In the genomic region with DNA sequence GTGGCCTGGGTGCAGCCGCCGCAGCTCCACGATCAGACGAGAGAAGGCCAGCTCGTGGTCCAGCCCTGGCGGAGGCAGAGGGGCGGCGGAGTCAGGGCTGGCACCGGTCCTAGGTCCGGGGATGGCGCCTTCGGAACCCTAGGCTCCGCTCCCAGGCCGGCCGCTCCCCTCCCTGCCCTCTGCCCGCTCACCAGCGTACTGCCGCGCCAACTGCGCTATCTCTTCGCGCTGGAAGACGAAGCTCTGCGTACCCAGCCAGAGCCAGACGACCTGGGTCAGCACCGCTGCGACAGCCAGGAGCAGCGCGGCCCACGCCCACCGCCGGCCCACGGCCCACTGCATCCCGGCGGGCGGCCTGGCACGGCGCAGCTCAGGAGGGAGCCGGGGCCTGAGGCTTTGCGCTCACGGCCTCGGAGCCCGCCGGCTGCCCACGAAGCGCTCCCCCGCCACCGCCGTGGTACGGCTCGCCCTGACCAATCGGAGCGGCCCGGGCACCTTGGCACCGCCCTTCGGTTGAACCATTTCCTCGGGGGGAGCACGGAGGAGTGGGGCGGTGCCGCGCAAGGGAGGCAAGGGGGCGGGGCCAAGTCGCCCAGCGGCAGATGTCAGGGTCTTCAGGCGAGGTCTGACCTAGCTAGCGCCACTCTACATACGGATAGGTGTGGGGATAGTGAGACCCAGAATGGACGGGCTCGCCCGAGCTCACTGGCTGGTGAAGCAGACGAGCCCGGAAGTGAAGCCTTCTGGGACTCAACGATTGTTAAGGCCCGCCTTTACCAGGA, we compare ENCODE assay signal across 1 cellular context.
TF ChIP-seq lines count a peak whose summit lies in the region.

A gene (minus strand): TSS at position 432 of the 782 bp plus-strand sequence. CDS start 90 bp downstream, at position 342.

TF ChIP-seq in HepG2, 621 proteins besides CTCF, POLR2A, EP300 and RAD21 (continued from another document and continues in another):
- TF ChIP-seq, protein P1, sequence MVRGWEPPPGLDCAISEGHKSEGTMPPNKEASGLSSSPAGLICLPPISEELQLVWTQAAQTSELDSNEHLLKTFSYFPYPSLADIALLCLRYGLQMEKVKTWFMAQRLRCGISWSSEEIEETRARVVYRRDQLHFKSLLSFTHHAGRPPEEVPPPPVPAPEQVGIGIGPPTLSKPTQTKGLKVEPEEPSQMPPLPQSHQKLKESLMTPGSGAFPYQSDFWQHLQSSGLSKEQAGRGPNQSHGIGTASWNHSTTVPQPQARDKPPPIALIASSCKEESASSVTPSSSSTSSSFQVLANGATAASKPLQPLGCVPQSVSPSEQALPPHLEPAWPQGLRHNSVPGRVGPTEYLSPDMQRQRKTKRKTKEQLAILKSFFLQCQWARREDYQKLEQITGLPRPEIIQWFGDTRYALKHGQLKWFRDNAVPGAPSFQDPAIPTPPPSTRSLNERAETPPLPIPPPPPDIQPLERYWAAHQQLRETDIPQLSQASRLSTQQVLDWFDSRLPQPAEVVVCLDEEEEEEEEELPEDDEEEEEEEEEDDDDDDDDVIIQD (CRISPR knock-in tag; IDR thresholded peaks at IDR 0.05; ENCODE audit: low read depth): peak; percentile 62; the same call in 1 of the 2 replicates
- TF ChIP-seq CBX1 (IDR thresholded peaks at IDR 0.05; ENCODE audit: low read depth) (peak; percentile 63), RBAK (CRISPR knock-in tag; IDR thresholded peaks at IDR 0.05) (no peak), ZMYM3 (CRISPR knock-in tag; IDR thresholded peaks at IDR 0.05) (0 out of 2 replicates have a peak, but pooled peaks have one; percentile 16), TOE1 (CRISPR knock-in tag; IDR thresholded peaks at IDR 0.05) (peak; percentile 43; the same call in 1 of the 2 replicates), ZNF317 (CRISPR knock-in tag; IDR thresholded peaks at IDR 0.05) (no peak), ZEB1 (IDR thresholded peaks at IDR 0.05; ENCODE audit: insufficient replicate concordance, low read depth) (no peak), NR2C2 (CRISPR knock-in tag; IDR thresholded peaks at IDR 0.05; ENCODE audit: borderline replicate concordance) (peak; percentile 49; the same call in 1 of the 2 replicates), ZNF878 (CRISPR knock-in tag; IDR thresholded peaks at IDR 0.05) (no peak), ZNF572 (CRISPR knock-in tag; IDR thresholded peaks at IDR 0.05) (peak; percentile 78; the same call in 1 of the 2 replicates), SMAD3 (CRISPR knock-in tag; IDR thresholded peaks at IDR 0.05) (peak; percentile 61; the same call in 1 of the 2 replicates), ATF7-NPFF (CRISPR knock-in tag; IDR thresholded peaks at IDR 0.05; ENCODE audit: low read depth) (peak; percentile 94), MED8 (CRISPR knock-in tag; IDR thresholded peaks at IDR 0.05; ENCODE audit: insufficient replicate concordance) (peak; percentile 27), KDM4B (CRISPR knock-in tag; IDR thresholded peaks at IDR 0.05) (peak; percentile 30; the same call in 1 of the 2 replicates), ZNF232 (CRISPR knock-in tag; IDR thresholded peaks at IDR 0.05; ENCODE audit: borderline replicate concordance) (no peak; the same call in 1 of the 2 replicates), ZNF383 (CRISPR knock-in tag; IDR thresholded peaks at IDR 0.05; ENCODE audit: borderline replicate concordance) (no peak), ZNF354B (CRISPR knock-in tag; IDR thresholded peaks at IDR 0.05) (peak; percentile 65; the same call in 1 of the 2 replicates), SALL1 (CRISPR knock-in tag; IDR thresholded peaks at IDR 0.05) (peak; percentile 65), ZNF569 (CRISPR knock-in tag; IDR thresholded peaks at IDR 0.05; ENCODE audit: borderline replicate concordance) (peak; percentile 92), TMF1 (CRISPR knock-in tag; IDR thresholded peaks at IDR 0.05; ENCODE audit: low read depth) (peak; percentile 98), HCFC1 (IDR thresholded peaks at IDR 0.05; ENCODE audit: low read depth, low read length) (no peak), PHF8 (CRISPR knock-in tag; IDR thresholded peaks at IDR 0.05) (peak; percentile 80), HOXA5 (CRISPR knock-in tag; IDR thresholded peaks at IDR 0.05) (peak; percentile 35), FOSL2 (CRISPR knock-in tag; IDR thresholded peaks at IDR 0.05) (peak; percentile 15), AKAP8 (CRISPR knock-in tag; IDR thresholded peaks at IDR 0.05) (peak; percentile 58; the same call in 1 of the 2 replicates), SP2 (CRISPR knock-in tag; IDR thresholded peaks at IDR 0.05) (peak; percentile 81), TCF12 (IDR thresholded peaks at IDR 0.05) (no peak), TCF12 (CRISPR knock-in tag; IDR thresholded peaks at IDR 0.05) (no peak), MAFF (IDR thresholded peaks at IDR 0.05; ENCODE audit: low read depth, low read length) (no peak), FOXP1 (IDR thresholded peaks at IDR 0.05) (no peak), FOXP1 (CRISPR knock-in tag; IDR thresholded peaks at IDR 0.05) (0 out of 2 replicates have a peak, but pooled peaks have one; percentile 4), MEIS2 (CRISPR knock-in tag; IDR thresholded peaks at IDR 0.05) (no peak), CEBPG (CRISPR knock-in tag; IDR thresholded peaks at IDR 0.05) (peak; percentile 18; the same call in 1 of the 2 replicates), RFXAP (CRISPR knock-in tag; IDR thresholded peaks at IDR 0.05; ENCODE audit: borderline replicate concordance) (peak; percentile 14; the same call in 1 of the 2 replicates), ELF3 (CRISPR knock-in tag; IDR thresholded peaks at IDR 0.05) (peak; percentile 48; the same call in 1 of the 2 replicates), ZFP41 (CRISPR knock-in tag; IDR thresholded peaks at IDR 0.05; ENCODE audit: borderline replicate concordance) (no peak)
- TF ChIP-seq, protein P2, sequence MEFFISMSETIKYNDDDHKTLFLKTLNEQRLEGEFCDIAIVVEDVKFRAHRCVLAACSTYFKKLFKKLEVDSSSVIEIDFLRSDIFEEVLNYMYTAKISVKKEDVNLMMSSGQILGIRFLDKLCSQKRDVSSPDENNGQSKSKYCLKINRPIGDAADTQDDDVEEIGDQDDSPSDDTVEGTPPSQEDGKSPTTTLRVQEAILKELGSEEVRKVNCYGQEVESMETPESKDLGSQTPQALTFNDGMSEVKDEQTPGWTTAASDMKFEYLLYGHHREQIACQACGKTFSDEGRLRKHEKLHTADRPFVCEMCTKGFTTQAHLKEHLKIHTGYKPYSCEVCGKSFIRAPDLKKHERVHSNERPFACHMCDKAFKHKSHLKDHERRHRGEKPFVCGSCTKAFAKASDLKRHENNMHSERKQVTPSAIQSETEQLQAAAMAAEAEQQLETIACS (CRISPR knock-in tag; IDR thresholded peaks at IDR 0.05): no peak; the same call in 1 of the 2 replicates
- TF ChIP-seq, protein P3, sequence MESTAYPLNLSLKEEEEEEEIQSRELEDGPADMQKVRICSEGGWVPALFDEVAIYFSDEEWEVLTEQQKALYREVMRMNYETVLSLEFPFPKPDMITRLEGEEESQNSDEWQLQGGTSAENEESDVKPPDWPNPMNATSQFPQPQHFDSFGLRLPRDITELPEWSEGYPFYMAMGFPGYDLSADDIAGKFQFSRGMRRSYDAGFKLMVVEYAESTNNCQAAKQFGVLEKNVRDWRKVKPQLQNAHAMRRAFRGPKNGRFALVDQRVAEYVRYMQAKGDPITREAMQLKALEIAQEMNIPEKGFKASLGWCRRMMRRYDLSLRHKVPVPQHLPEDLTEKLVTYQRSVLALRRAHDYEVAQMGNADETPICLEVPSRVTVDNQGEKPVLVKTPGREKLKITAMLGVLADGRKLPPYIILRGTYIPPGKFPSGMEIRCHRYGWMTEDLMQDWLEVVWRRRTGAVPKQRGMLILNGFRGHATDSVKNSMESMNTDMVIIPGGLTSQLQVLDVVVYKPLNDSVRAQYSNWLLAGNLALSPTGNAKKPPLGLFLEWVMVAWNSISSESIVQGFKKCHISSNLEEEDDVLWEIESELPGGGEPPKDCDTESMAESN (CRISPR knock-in tag; conservative IDR thresholded peaks at IDR 0.05): peak; percentile 96
- TF ChIP-seq, protein P4, sequence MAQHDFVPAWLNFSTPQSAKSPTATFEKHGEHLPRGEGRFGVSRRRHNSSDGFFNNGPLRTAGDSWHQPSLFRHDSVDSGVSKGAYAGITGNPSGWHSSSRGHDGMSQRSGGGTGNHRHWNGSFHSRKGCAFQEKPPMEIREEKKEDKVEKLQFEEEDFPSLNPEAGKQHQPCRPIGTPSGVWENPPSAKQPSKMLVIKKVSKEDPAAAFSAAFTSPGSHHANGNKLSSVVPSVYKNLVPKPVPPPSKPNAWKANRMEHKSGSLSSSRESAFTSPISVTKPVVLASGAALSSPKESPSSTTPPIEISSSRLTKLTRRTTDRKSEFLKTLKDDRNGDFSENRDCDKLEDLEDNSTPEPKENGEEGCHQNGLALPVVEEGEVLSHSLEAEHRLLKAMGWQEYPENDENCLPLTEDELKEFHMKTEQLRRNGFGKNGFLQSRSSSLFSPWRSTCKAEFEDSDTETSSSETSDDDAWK (CRISPR knock-in tag; IDR thresholded peaks at IDR 0.05): no peak
- TF ChIP-seq, protein P5, sequence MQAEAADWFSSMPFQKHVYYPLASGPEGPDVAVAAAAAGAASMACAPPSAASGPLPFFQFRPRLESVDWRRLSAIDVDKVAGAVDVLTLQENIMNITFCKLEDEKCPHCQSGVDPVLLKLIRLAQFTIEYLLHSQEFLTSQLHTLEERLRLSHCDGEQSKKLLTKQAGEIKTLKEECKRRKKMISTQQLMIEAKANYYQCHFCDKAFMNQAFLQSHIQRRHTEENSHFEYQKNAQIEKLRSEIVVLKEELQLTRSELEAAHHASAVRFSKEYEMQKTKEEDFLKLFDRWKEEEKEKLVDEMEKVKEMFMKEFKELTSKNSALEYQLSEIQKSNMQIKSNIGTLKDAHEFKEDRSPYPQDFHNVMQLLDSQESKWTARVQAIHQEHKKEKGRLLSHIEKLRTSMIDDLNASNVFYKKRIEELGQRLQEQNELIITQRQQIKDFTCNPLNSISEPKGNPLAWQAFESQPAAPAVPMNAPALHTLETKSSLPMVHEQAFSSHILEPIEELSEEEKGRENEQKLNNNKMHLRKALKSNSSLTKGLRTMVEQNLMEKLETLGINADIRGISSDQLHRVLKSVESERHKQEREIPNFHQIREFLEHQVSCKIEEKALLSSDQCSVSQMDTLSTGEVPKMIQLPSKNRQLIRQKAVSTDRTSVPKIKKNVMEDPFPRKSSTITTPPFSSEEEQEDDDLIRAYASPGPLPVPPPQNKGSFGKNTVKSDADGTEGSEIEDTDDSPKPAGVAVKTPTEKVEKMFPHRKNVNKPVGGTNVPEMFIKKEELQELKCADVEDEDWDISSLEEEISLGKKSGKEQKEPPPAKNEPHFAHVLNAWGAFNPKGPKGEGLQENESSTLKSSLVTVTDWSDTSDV (CRISPR knock-in tag; IDR thresholded peaks at IDR 0.05): peak; percentile 58; the same call in 1 of the 2 replicates
- TF ChIP-seq, protein P6, sequence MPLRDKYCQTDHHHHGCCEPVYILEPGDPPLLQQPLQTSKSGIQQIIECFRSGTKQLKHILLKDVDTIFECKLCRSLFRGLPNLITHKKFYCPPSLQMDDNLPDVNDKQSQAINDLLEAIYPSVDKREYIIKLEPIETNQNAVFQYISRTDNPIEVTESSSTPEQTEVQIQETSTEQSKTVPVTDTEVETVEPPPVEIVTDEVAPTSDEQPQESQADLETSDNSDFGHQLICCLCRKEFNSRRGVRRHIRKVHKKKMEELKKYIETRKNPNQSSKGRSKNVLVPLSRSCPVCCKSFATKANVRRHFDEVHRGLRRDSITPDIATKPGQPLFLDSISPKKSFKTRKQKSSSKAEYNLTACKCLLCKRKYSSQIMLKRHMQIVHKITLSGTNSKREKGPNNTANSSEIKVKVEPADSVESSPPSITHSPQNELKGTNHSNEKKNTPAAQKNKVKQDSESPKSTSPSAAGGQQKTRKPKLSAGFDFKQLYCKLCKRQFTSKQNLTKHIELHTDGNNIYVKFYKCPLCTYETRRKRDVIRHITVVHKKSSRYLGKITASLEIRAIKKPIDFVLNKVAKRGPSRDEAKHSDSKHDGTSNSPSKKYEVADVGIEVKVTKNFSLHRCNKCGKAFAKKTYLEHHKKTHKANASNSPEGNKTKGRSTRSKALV (CRISPR knock-in tag; IDR thresholded peaks at IDR 0.05): no peak
- TF ChIP-seq, protein P7, sequence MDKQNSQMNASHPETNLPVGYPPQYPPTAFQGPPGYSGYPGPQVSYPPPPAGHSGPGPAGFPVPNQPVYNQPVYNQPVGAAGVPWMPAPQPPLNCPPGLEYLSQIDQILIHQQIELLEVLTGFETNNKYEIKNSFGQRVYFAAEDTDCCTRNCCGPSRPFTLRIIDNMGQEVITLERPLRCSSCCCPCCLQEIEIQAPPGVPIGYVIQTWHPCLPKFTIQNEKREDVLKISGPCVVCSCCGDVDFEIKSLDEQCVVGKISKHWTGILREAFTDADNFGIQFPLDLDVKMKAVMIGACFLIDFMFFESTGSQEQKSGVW (CRISPR knock-in tag; IDR thresholded peaks at IDR 0.05; ENCODE audit: borderline replicate concordance): no peak
- TF ChIP-seq, protein P8, sequence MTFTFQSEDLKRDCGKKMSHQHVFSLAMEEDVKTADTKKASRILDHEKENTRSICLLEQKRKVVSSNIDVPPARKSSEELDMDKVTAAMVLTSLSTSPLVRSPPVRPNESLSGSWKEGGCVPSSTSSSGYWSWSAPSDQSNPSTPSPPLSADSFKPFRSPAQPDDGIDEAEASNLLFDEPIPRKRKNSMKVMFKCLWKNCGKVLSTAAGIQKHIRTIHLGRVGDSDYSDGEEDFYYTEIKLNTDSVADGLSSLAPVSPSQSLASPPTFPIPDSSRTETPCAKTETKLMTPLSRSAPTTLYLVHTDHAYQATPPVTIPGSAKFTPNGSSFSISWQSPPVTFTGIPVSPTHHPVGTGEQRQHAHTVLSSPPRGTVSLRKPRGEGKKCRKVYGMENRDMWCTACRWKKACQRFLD (CRISPR knock-in tag; IDR thresholded peaks at IDR 0.05; ENCODE audit: borderline replicate concordance): 0 out of 2 replicates have a peak, but pooled peaks have one; percentile 64
- TF ChIP-seq, protein P9, sequence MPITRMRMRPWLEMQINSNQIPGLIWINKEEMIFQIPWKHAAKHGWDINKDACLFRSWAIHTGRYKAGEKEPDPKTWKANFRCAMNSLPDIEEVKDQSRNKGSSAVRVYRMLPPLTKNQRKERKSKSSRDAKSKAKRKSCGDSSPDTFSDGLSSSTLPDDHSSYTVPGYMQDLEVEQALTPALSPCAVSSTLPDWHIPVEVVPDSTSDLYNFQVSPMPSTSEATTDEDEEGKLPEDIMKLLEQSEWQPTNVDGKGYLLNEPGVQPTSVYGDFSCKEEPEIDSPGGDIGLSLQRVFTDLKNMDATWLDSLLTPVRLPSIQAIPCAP (CRISPR knock-in tag; IDR thresholded peaks at IDR 0.05; ENCODE audit: low read depth): no peak
- TF ChIP-seq, protein P10, sequence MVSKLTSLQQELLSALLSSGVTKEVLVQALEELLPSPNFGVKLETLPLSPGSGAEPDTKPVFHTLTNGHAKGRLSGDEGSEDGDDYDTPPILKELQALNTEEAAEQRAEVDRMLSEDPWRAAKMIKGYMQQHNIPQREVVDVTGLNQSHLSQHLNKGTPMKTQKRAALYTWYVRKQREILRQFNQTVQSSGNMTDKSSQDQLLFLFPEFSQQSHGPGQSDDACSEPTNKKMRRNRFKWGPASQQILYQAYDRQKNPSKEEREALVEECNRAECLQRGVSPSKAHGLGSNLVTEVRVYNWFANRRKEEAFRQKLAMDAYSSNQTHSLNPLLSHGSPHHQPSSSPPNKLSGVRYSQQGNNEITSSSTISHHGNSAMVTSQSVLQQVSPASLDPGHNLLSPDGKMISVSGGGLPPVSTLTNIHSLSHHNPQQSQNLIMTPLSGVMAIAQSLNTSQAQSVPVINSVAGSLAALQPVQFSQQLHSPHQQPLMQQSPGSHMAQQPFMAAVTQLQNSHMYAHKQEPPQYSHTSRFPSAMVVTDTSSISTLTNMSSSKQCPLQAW (CRISPR knock-in tag; IDR thresholded peaks at IDR 0.05): peak; percentile 54; the same call in 1 of the 2 replicates
